Comparison of ENCODE assay signal across 9 cellular contexts in genomic region chr1:145926706-145927072, GRCh38. TPM values are rescaled to one million over a fixed set of nuclear protein-coding genes. Genes with fewer than 3 reads are reported as not detected.
DNase-seq lines count a peak whose midpoint lies in the region; ATAC-seq and TF ChIP-seq lines count a peak whose summit lies in the region.
"Had no signal": no experiment of that assay in that cellular context is flagged by ENCODE, and none has a peak within 500 bp of the region (broad histone marks: within the 10 kb centered on the region; RNA-seq: fewer than 3 reads in every experiment).

No MANE protein-coding gene starts in this region.

- H3K27me3 ChIP-seq in breast epithelium = no peaks in the 10 kb centered on the region
- no peaks in the 10 kb centered on the region for H3K27me3 ChIP-seq in fibroblast of lung (ENCODE audit: control insufficient read depth, insufficient read depth, low read length)
- H3K27me3 ChIP-seq in smooth muscle cell (ENCODE audit: low read depth) = no peaks in the 10 kb centered on the region

- H3K27ac ChIP-seq in breast epithelium = peak overlapping the region; percentile 96 to 97
- H3K27ac ChIP-seq in fibroblast of lung (ENCODE audit: insufficient read depth, low read length) = peak overlapping the region; percentile 97
- H3K27ac ChIP-seq in smooth muscle cell (ENCODE audit: low read depth) = peak overlapping the region; percentile 81

- intact Hi-C loops in breast epithelium (cut with DNase I; ENCODE audit: low total_unique reads) (no loop called here), MCF 10A (cut with micrococcal nuclease) (loop anchor here (1.0 to 2.0 kb wide), 3 partner anchors 34 to 52 kb away; no protein-coding TSS in a partner anchor), activated B cell treated with CpG ODN at 0.5 μM for 24 hours (cut with micrococcal nuclease) (loop anchor here (1.0 to 5.0 kb wide), 8 partner anchors 8 to 111 kb away; partner anchors contain the start of genes ANKRD34A, LIX1L, PEX11B and PIAS3)

- H3K4me3 ChIP-seq in breast epithelium = peak overlapping the region; percentile 63 to 82 (median 67)
- peak overlapping the region; percentile 72 to 98 (median 92) for H3K4me3 ChIP-seq in fibroblast of lung (replicated peaks in 1 of 4; ENCODE audit: control extremely low read depth in 1 of 4, insufficient read depth in 1 of 4, low read depth in 3 of 4, low read length in 4 of 4)
- peak overlapping the region; percentile 62 for H3K4me3 ChIP-seq in smooth muscle cell

- H3K36me3 ChIP-seq in breast epithelium = no peaks in the 10 kb centered on the region
- no peaks in the 10 kb centered on the region for H3K36me3 ChIP-seq in fibroblast of lung (ENCODE audit: control insufficient read depth, insufficient read depth, low read length)
- H3K36me3 ChIP-seq in smooth muscle cell (ENCODE audit: low read depth) = no peaks in the 10 kb centered on the region

- peak; percentile 3 for ATAC-seq in activated B cell treated with CpG ODN at 0.5 μM for 24 hours (ENCODE audit: low read depth)
- no peak for ATAC-seq in naive thymus-derived CD8-positive, alpha-beta T cell

- peaks cover 14% of the 10 kb centered on the region for H3K4me1 Mint-ChIP-seq in MCF 10A (ENCODE audit: insufficient read depth, unreplicated experiment)
- H3K4me1 Mint-ChIP-seq in activated B cell treated with CpG ODN at 0.5 μM for 24 hours = peaks cover 10% of the 10 kb centered on the region
- peaks cover 7 to 15% (median 11%) of the 10 kb centered on the region in 4 donors for H3K4me1 Mint-ChIP-seq in naive thymus-derived CD8-positive, alpha-beta T cell

- DNase-seq in breast epithelium (ENCODE audit: low spot score in 2 of 2) (no peak), MCF 10A (ENCODE audit: unreplicated experiment) (no peak), activated B cell treated with CpG ODN at 0.5 μM for 24 hours (peak; percentile 23), fibroblast of lung (ENCODE audit: low read depth in 2 of 2) (peak in 1 of 2 donors; percentile 47), smooth muscle cell (lab: John Stamatoyannopoulos, UW; ENCODE audit: unreplicated experiment) (no peak), amygdala (lab: John Stamatoyannopoulos, UW) (no peak)
- no peak for DNase-seq in naive thymus-derived CD8-positive, alpha-beta T cell
- no peak for DNase-seq in effector CD8-positive, alpha-beta T cell (lab: John Stamatoyannopoulos, UW)

- POLR2A ChIA-PET in MCF 10A (lab: Yijun Ruan, JAX) = interaction anchor here (0.7 to 3.9 kb wide), 34 partner anchors 9 to 1375 kb away, joined by 3 to 136 read pairs (median 6); partner anchors contain the start of genes ANKRD34A, ANKRD35, ITGA10 and LIX1L
- POLR2A ChIA-PET in activated B cell treated with CpG ODN at 0.5 μM for 24 hours (lab: Charles Lee) = interaction anchor here (0.6 to 5.3 kb wide), 23 partner anchors 8 to 125 kb away, joined by 3 to 128 read pairs (median 9); partner anchors contain the start of genes ANKRD34A, ANKRD35, ITGA10 and LIX1L
- POLR2A ChIA-PET in naive thymus-derived CD8-positive, alpha-beta T cell (lab: Charles Lee) = interaction anchor here (0.6 to 3.9 kb wide), 19 partner anchors 8 to 109 kb away, joined by 3 to 288 read pairs (median 8); partner anchors contain the start of genes ANKRD34A, ITGA10, LIX1L and PEX11B

- peak overlapping the region; percentile 94 for H3K4me2 ChIP-seq in fibroblast of lung (ENCODE audit: extremely low read depth, insufficient read depth, low read length)
- peak overlapping the region; percentile 97 for H3K4me2 ChIP-seq in smooth muscle cell

- H4K20me1 ChIP-seq in fibroblast of lung (ENCODE audit: control insufficient read depth, extremely low read depth, insufficient read depth, low read length) (no peaks in the 10 kb centered on the region), smooth muscle cell (ENCODE audit: low read depth) (no peaks in the 10 kb centered on the region)

- no peak overlapping the region for H3K27ac Mint-ChIP-seq in MCF 10A (ENCODE audit: low read depth, unreplicated experiment)
- H3K27ac Mint-ChIP-seq in activated B cell treated with CpG ODN at 0.5 μM for 24 hours = no peak overlapping the region
- H3K27ac Mint-ChIP-seq in naive thymus-derived CD8-positive, alpha-beta T cell = no peak overlapping the region
- H3K27ac Mint-ChIP-seq: brain had no signal

- H3K9me3 Mint-ChIP-seq in MCF 10A (ENCODE audit: unreplicated experiment) (no peaks in the 10 kb centered on the region), activated B cell treated with CpG ODN at 0.5 μM for 24 hours (no peaks in the 10 kb centered on the region)
- H3K9me3 Mint-ChIP-seq in naive thymus-derived CD8-positive, alpha-beta T cell = no peaks in the 10 kb centered on the region
- H3K9me3 Mint-ChIP-seq: brain had no signal

- H3K9ac ChIP-seq in fibroblast of lung (ENCODE audit: insufficient read depth, low read length) (peak overlapping the region; percentile 75), smooth muscle cell (ENCODE audit: low read depth) (peak overlapping the region; percentile 80)

- H3F3A ChIP-seq in smooth muscle cell (ENCODE audit: low read depth) = peaks cover 11% of the 10 kb centered on the region

- H2AFZ ChIP-seq in fibroblast of lung (ENCODE audit: low read length) = no peak overlapping the region
- H2AFZ ChIP-seq in smooth muscle cell (ENCODE audit: low read depth) = peak overlapping the region; percentile 90

- 8% methylated on average over 18 of the region's 18 CpGs for WGBS in smooth muscle cell (ENCODE audit: low lambda C conversion rate)

- H3K9me3 ChIP-seq in breast epithelium = no peaks in the 10 kb centered on the region
- H3K9me3 ChIP-seq in fibroblast of lung (ENCODE audit: control insufficient read depth, insufficient read depth, low read depth, low read length) = no peaks in the 10 kb centered on the region
- H3K9me3 ChIP-seq in smooth muscle cell (replicated peaks; ENCODE audit: low read depth) = no peaks in the 10 kb centered on the region

- H3K27me3 Mint-ChIP-seq in MCF 10A (ENCODE audit: insufficient read depth, unreplicated experiment) (no peaks in the 10 kb centered on the region), activated B cell treated with CpG ODN at 0.5 μM for 24 hours (no peaks in the 10 kb centered on the region)
- no peaks in the 10 kb centered on the region for H3K27me3 Mint-ChIP-seq in naive thymus-derived CD8-positive, alpha-beta T cell
- H3K27me3 Mint-ChIP-seq: brain had no signal

- H3K4me3 Mint-ChIP-seq in MCF 10A (ENCODE audit: unreplicated experiment) (no peak overlapping the region), activated B cell treated with CpG ODN at 0.5 μM for 24 hours (no peak overlapping the region)
- H3K4me3 Mint-ChIP-seq in naive thymus-derived CD8-positive, alpha-beta T cell = no peak overlapping the region
- H3K4me3 Mint-ChIP-seq: brain had no signal

- BruUV-seq in MCF 10A (replicated peaks; lab: Mats Ljungman, UMichigan) = no TSS peak

- CTCF ChIA-PET in MCF 10A (lab: Yijun Ruan, JAX) (interaction anchor here (0.7 to 3.1 kb wide), 17 partner anchors 10 to 82 kb away, joined by 3 to 19 read pairs (median 6); partner anchors contain the start of genes ANKRD34A, ITGA10, LIX1L and PIAS3), activated B cell treated with CpG ODN at 0.5 μM for 24 hours (lab: Charles Lee) (interaction anchor here (1.2 to 2.0 kb wide), 7 partner anchors 8 to 88 kb away, joined by 4 to 23 read pairs (median 9); partner anchors contain the start of genes ANKRD34A, LIX1L, NUDT17 and PEX11B)

- peaks cover 25% of the 10 kb centered on the region for H3K36me3 Mint-ChIP-seq in MCF 10A (ENCODE audit: insufficient read depth, unreplicated experiment)
- peaks cover 14% of the 10 kb centered on the region for H3K36me3 Mint-ChIP-seq in activated B cell treated with CpG ODN at 0.5 μM for 24 hours (ENCODE audit: low read depth)
- peaks cover 0 to 19% (median 5%) of the 10 kb centered on the region in 3 donors for H3K36me3 Mint-ChIP-seq in naive thymus-derived CD8-positive, alpha-beta T cell

- H3K79me2 ChIP-seq in fibroblast of lung (ENCODE audit: control insufficient read depth, insufficient read depth, low read length) = peaks cover 10% of the 10 kb centered on the region
- peaks cover 12% of the 10 kb centered on the region for H3K79me2 ChIP-seq in smooth muscle cell (ENCODE audit: low read depth)

- H3K4me1 ChIP-seq in breast epithelium (peaks cover 0 to 5% of the 10 kb centered on the region in 2 donors), fibroblast of lung (ENCODE audit: control insufficient read depth, extremely low read depth, insufficient read depth, low read length) (no peaks in the 10 kb centered on the region), smooth muscle cell (ENCODE audit: low read depth) (peaks cover 15% of the 10 kb centered on the region)

- no peak for TF ChIP-seq POLR2A in breast epithelium (IDR thresholded peaks at IDR 0.05)

- TF ChIP-seq CTCF in breast epithelium (IDR thresholded peaks at IDR 0.05) (no peak), MCF 10A (IDR thresholded peaks at IDR 0.05; ENCODE audit: unreplicated experiment) (no peak), activated B cell treated with CpG ODN at 0.5 μM for 24 hours (IDR thresholded peaks at IDR 0.05) (no peak), fibroblast of lung (conservative IDR thresholded peaks at IDR 0.05 in 1 of 2, IDR thresholded peaks at IDR 0.05 in 1 of 2; ENCODE audit: low read depth in 1 of 2, low read length in 2 of 2) (no peak), smooth muscle cell (IDR thresholded peaks at IDR 0.05; ENCODE audit: borderline replicate concordance, insufficient read depth, poor library complexity, severe bottlenecking) (no peak)

RNA-seq across cellular contexts. Expression of gene RBM8A, which starts 0.6 kb away (rescaled TPM):
- total RNA-seq in breast epithelium (100 to 1,000 TPM; 115 to 137 (median 128) TPM), MCF 10A (2022) (370 and 403 TPM in 2 replicates), activated B cell treated with CpG ODN at 0.5 μM for 24 hours (178 and 201 TPM in 2 replicates), fibroblast of lung (56.6 and 61.9 TPM in 2 replicates), smooth muscle cell (143 and 144 TPM in 2 replicates)
- polyA plus RNA-seq in fibroblast of lung (137 and 235 TPM in 2 replicates), smooth muscle cell (195 and 211 TPM in 2 replicates)
- polyA plus RNA-seq in fibroblast of lung (2012) = 136 and 199 TPM in 2 replicates
- polyA minus RNA-seq in fibroblast of lung (ENCODE audit: low replicate concordance) = 10.7 and 10.8 TPM in 2 replicates
- 100 to 1,000 TPM; 135 to 138 TPM for total RNA-seq in naive thymus-derived CD8-positive, alpha-beta T cell
- polyA plus RNA-seq in naive thymus-derived CD8-positive, alpha-beta T cell = 100 to 1,000 TPM; 127 to 191 (median 148) TPM

RNA-seq across cellular contexts. Expression of gene PEX11B, which starts 8.2 kb away (rescaled TPM):
- 10 to 100 TPM; 20.3 to 40.1 (median 22.0) TPM for total RNA-seq in breast epithelium
- 35.5 and 36.2 TPM in 2 replicates for total RNA-seq in MCF 10A (2022)
- total RNA-seq in activated B cell treated with CpG ODN at 0.5 μM for 24 hours = 42.7 and 47.7 TPM in 2 replicates
- 21.1 and 28.2 TPM in 2 replicates for total RNA-seq in fibroblast of lung
- 34.3 and 41.3 TPM in 2 replicates for polyA plus RNA-seq in fibroblast of lung
- 24.9 and 34.6 TPM in 2 replicates for polyA plus RNA-seq in fibroblast of lung (2012)
- 23.1 and 26.0 TPM in 2 replicates for polyA minus RNA-seq in fibroblast of lung (ENCODE audit: low replicate concordance)
- 22.8 and 34.3 TPM in 2 replicates for total RNA-seq in smooth muscle cell
- polyA plus RNA-seq in smooth muscle cell = 23.6 and 28.5 TPM in 2 replicates
- total RNA-seq in naive thymus-derived CD8-positive, alpha-beta T cell = 10 to 100 TPM; 37.5 to 39.7 TPM
- polyA plus RNA-seq in naive thymus-derived CD8-positive, alpha-beta T cell = 10 to 100 TPM; 35.3 to 50.3 (median 44.0) TPM

RNA-seq across cellular contexts. Expression of gene ITGA10, which starts 16.8 kb away (rescaled TPM):
- total RNA-seq in breast epithelium = 10 to 100 TPM in 2 of 3 donors, 1 to 10 TPM in 1; 3.2 to 74.9 (median 30.2) TPM
- 25.7 and 33.0 TPM in 2 replicates for total RNA-seq in MCF 10A (2022)
- total RNA-seq in activated B cell treated with CpG ODN at 0.5 μM for 24 hours = 2.7 and 3.7 TPM in 2 replicates
- total RNA-seq in fibroblast of lung = 0.51 and 2.8 TPM in 2 replicates
- polyA plus RNA-seq in fibroblast of lung = 1.2 and 1.7 TPM in 2 replicates
- 1.1 and 1.9 TPM in 2 replicates for polyA plus RNA-seq in fibroblast of lung (2012)
- polyA minus RNA-seq in fibroblast of lung (ENCODE audit: low replicate concordance) = 1.1 and 4.8 TPM in 2 replicates
- 0.27 and 0.40 TPM in 2 replicates for total RNA-seq in smooth muscle cell
- 0.14 and 0.45 TPM in 2 replicates for polyA plus RNA-seq in smooth muscle cell
- total RNA-seq in naive thymus-derived CD8-positive, alpha-beta T cell = 1 to 10 TPM; 5.0 to 5.1 TPM
- polyA plus RNA-seq in naive thymus-derived CD8-positive, alpha-beta T cell = not detected

RNA-seq across cellular contexts. Expression of gene LIX1L, which starts 31.1 kb away (rescaled TPM):
- total RNA-seq in breast epithelium (10 to 100 TPM; 18.1 to 28.5 (median 21.8) TPM), MCF 10A (2022) (40.1 and 42.1 TPM in 2 replicates), activated B cell treated with CpG ODN at 0.5 μM for 24 hours (30.1 and 31.7 TPM in 2 replicates), fibroblast of lung (10.5 and 14.2 TPM in 2 replicates), smooth muscle cell (23.2 and 32.7 TPM in 2 replicates)
- polyA plus RNA-seq in fibroblast of lung (63.3 and 65.7 TPM in 2 replicates), smooth muscle cell (26.2 and 31.1 TPM in 2 replicates)
- polyA plus RNA-seq in fibroblast of lung (2012) = 17.0 and 20.1 TPM in 2 replicates
- 28.7 and 31.4 TPM in 2 replicates for polyA minus RNA-seq in fibroblast of lung (ENCODE audit: low replicate concordance)
- 10 to 100 TPM; 54.6 to 59.4 TPM for total RNA-seq in naive thymus-derived CD8-positive, alpha-beta T cell
- 10 to 100 TPM; 26.3 to 31.7 (median 29.3) TPM for polyA plus RNA-seq in naive thymus-derived CD8-positive, alpha-beta T cell

RNA-seq across cellular contexts. Expression of gene ANKRD34A, which starts 37.7 kb away (rescaled TPM):
- total RNA-seq in breast epithelium (under 1 TPM; 0.16 to 0.98 (median 0.59) TPM), MCF 10A (2022) (2.6 and 3.1 TPM in 2 replicates), activated B cell treated with CpG ODN at 0.5 μM for 24 hours (1.4 and 2.4 TPM in 2 replicates), fibroblast of lung (0.26 and 1.2 TPM in 2 replicates), smooth muscle cell (0.36 and 0.49 TPM in 2 replicates)
- polyA plus RNA-seq in fibroblast of lung (1.9 and 2.6 TPM in 2 replicates), smooth muscle cell (1.3 and 2.4 TPM in 2 replicates)
- 2.8 and 4.1 TPM in 2 replicates for polyA plus RNA-seq in fibroblast of lung (2012)
- polyA minus RNA-seq in fibroblast of lung (ENCODE audit: low replicate concordance) = 2.6 and 4.5 TPM in 2 replicates
- 1 to 10 TPM in 1 of 2 experiments, under 1 TPM in 1; 0.96 to 1.6 TPM for total RNA-seq in naive thymus-derived CD8-positive, alpha-beta T cell
- polyA plus RNA-seq in naive thymus-derived CD8-positive, alpha-beta T cell = under 1 TPM; 0.12 to 0.38 (median 0.25) TPM
